ENCODE assay signal across 8 cellular contexts in the genomic region with DNA sequence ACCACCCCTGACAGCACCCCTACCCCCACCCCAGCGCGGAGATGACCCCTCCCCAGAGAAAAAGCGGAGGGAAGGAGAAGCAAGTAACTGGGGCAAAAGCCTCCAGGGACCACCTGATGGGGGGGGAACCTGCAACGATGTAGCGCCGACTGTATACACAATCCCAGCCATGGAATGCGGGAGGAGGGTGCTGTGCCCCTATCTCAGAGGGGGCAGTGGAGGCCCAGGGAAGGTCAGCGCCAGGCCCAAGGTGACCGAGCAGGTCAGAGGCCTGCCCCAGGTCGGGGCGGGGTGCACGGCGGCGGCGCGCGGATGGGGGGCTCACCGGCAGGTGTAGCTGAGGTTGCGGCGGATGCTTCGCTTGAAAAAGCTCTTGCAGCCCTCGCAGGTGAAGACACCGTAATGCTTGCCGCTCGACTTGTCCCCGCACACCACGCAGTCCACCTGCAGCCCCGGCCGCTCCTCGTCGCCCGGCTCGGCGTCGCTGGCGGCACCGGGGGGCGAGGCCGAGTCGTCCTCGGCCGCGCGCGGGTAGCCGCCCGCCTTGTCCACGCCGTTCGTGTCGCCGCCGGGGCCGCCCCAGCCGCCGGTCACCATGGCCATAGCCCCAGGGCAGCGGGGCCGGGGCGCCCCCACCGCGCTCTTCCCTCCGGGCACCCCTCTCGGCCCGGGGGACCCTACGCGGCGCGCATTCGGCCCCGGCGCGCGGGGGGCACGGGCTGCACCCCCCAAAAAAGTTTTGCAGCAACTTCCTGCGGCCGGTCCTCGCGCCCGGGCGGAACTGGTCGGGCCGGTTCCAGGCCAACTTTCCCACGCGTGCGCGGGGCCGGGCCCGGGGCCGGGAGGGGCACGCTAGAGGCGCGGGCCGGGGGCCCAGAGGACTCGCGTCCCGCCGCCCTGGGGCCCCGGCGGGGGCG. TPM values are rescaled to one million over a fixed set of nuclear protein-coding genes. Genes with fewer than 3 reads are reported as not detected.
DNase-seq lines count a peak whose midpoint lies in the region; ATAC-seq, FAIRE-seq and TF ChIP-seq lines count a peak whose summit lies in the region.

No MANE protein-coding gene starts in this region.

- 0 out of 2 replicates have a peak, but pooled peaks cover 9% of the 10 kb centered on the region for H3K36me3 Mint-ChIP-seq in HFFc6 (ENCODE audit: low read depth)
- no peaks in the 10 kb centered on the region for H3K36me3 Mint-ChIP-seq in activated CD4-positive, alpha-beta memory T cell treated with anti-CD3 and anti-CD28 coated beads for 36 hours

- H3K27ac ChIP-seq in right atrium auricular region = peak overlapping the region; percentile 78 to 84
- peak overlapping the region; percentile 81 for H3K27ac ChIP-seq in skeletal muscle tissue (ENCODE audit: low read depth, low read length)

- no peaks in the 10 kb centered on the region for H3K9me3 Mint-ChIP-seq in HFFc6
- no peaks in the 10 kb centered on the region for H3K9me3 Mint-ChIP-seq in activated CD4-positive, alpha-beta memory T cell treated with anti-CD3 and anti-CD28 coated beads for 36 hours

- H3K4me1 Mint-ChIP-seq in HFFc6 (ENCODE audit: low read depth) = peaks cover 52% of the 10 kb centered on the region
- H3K4me1 Mint-ChIP-seq in activated CD4-positive, alpha-beta memory T cell treated with anti-CD3 and anti-CD28 coated beads for 36 hours (ENCODE audit: low read depth) = peaks cover 9% of the 10 kb centered on the region

- CTCF ChIA-PET in BJ (lab: Yijun Ruan, JAX) = interaction anchor here (0.8 to 2.3 kb wide), 3 partner anchors 9 to 39 kb away, joined by 3 to 14 read pairs (median 4); no protein-coding TSS in a partner anchor
- CTCF ChIA-PET in activated CD4-positive, alpha-beta memory T cell treated with anti-CD3 and anti-CD28 coated beads for 36 hours (lab: Charles Lee) = interaction anchor here (1.4 kb wide), 1 partner anchor 16 kb away, joined by 3 read pairs; no protein-coding TSS in a partner anchor

- intact Hi-C loops in activated CD4-positive, alpha-beta memory T cell treated with anti-CD3 and anti-CD28 coated beads for 36 hours (cut with micrococcal nuclease) = no loop called here

- H3K27me3 ChIP-seq in BJ (ENCODE audit: control insufficient read depth, insufficient read depth, low read length) (no peaks in the 10 kb centered on the region), right atrium auricular region (no peaks in the 10 kb centered on the region), skeletal muscle tissue (ENCODE audit: control insufficient read depth in 3 of 3, insufficient read depth in 3 of 3, low read length in 3 of 3) (no peaks in the 10 kb centered on the region)

- H3K27me3 Mint-ChIP-seq in HFFc6 (ENCODE audit: insufficient read depth) = peaks cover 5% of the 10 kb centered on the region
- H3K27me3 Mint-ChIP-seq in activated CD4-positive, alpha-beta memory T cell treated with anti-CD3 and anti-CD28 coated beads for 36 hours = no peaks in the 10 kb centered on the region

- H3K27ac Mint-ChIP-seq in HFFc6 = peak overlapping the region; percentile 84
- no peak overlapping the region for H3K27ac Mint-ChIP-seq in activated CD4-positive, alpha-beta memory T cell treated with anti-CD3 and anti-CD28 coated beads for 36 hours

- H3K4me3 ChIP-seq in BJ (ENCODE audit: low read depth, low read length) = peak overlapping the region; percentile 96
- H3K4me3 ChIP-seq in right atrium auricular region = peak overlapping the region; percentile 67 to 78
- peak overlapping the region; percentile 84 to 96 (median 91) for H3K4me3 ChIP-seq in skeletal muscle tissue (ENCODE audit: low read length in 3 of 3)

- TF ChIP-seq POLR2A in H54 (IDR thresholded peaks at IDR 0.05; ENCODE audit: low read depth, low read length) = no peak

- FAIRE-seq in H54 (lab: Jason Lieb, UNC) = no peak

- H3K9me3 ChIP-seq in right atrium auricular region (no peaks in the 10 kb centered on the region), skeletal muscle tissue (ENCODE audit: control insufficient read depth in 3 of 3, low read length in 3 of 3) (no peaks in the 10 kb centered on the region)

- H3K4me3 Mint-ChIP-seq in HFFc6 = peak overlapping the region; percentile 95
- H3K4me3 Mint-ChIP-seq in activated CD4-positive, alpha-beta memory T cell treated with anti-CD3 and anti-CD28 coated beads for 36 hours = peak overlapping the region; percentile 52

- H3K4me1 ChIP-seq in right atrium auricular region = peaks cover 0 to 41% of the 10 kb centered on the region in 2 donors
- peaks cover 21 to 51% (median 42%) of the 10 kb centered on the region in 3 donors for H3K4me1 ChIP-seq in skeletal muscle tissue (ENCODE audit: control insufficient read depth in 3 of 3, insufficient read depth in 3 of 3, low read length in 3 of 3)

- H3K9ac ChIP-seq in skeletal muscle tissue (ENCODE audit: low read depth in 1 of 3, low read length in 3 of 3) = peak overlapping the region; percentile 85 to 87 (median 86)

- DNase-seq in BJ (ENCODE audit: low read depth) = no peak
- no peak for DNase-seq in HFFc6
- DNase-seq in activated CD4-positive, alpha-beta memory T cell treated with anti-CD3 and anti-CD28 coated beads for 36 hours = no peak
- no peak for DNase-seq in right atrium auricular region (ENCODE audit: low spot score)
- no peak for DNase-seq in NOMO-1 treated with DMSO at 0.1 percent for 48 hours (lab: John Stamatoyannopoulos, UW; ENCODE audit: unreplicated experiment)
- no peak for DNase-seq in H54 (ENCODE audit: insufficient read length, low spot score)

- POLR2A ChIA-PET in BJ (lab: Charles Lee) = no interaction called here
- POLR2A ChIA-PET in activated CD4-positive, alpha-beta memory T cell treated with anti-CD3 and anti-CD28 coated beads for 36 hours (lab: Charles Lee) = no interaction called here

- H3K36me3 ChIP-seq in BJ (ENCODE audit: control insufficient read depth, insufficient read depth, low read length) = peaks cover 6% of the 10 kb centered on the region
- no peaks in the 10 kb centered on the region for H3K36me3 ChIP-seq in right atrium auricular region
- peaks cover 0 to 5% (median 3%) of the 10 kb centered on the region in 3 donors for H3K36me3 ChIP-seq in skeletal muscle tissue (ENCODE audit: control insufficient read depth in 3 of 3, insufficient read depth in 3 of 3, low read length in 3 of 3)

- TF ChIP-seq CTCF in BJ (IDR thresholded peaks at IDR 0.05; ENCODE audit: insufficient read depth, low read depth, low read length) = no peak
- TF ChIP-seq CTCF in HFFc6 (IDR thresholded peaks at IDR 0.05) = no peak
- no peak for TF ChIP-seq CTCF in right atrium auricular region (IDR thresholded peaks at IDR 0.05)

- ATAC-seq in GM21528 (IDR thresholded peaks at IDR 0.05; ENCODE audit: low FRiP score, unreplicated experiment) = no peak

RNA-seq across cellular contexts. Expression of a gene that starts 0.8 kb away (rescaled TPM):
- 26.1 and 28.0 TPM in 2 replicates for polyA plus RNA-seq in BJ (2011; rRNA removed)
- polyA minus RNA-seq in BJ (2011; rRNA and poly(A)+ RNA removed) = 13.8 and 19.4 TPM in 2 replicates
- total RNA-seq in HFFc6 (2021; fragmentation: NEBNext Ultra II Directional; extraction: Animal tissue kit (Norgen Biotek cat#: 25700)) = 10 to 100 TPM; 46.1 to 61.9 (median 49.3) TPM
- total RNA-seq in activated CD4-positive, alpha-beta memory T cell treated with anti-CD3 and anti-CD28 coated beads for 36 hours = 10 to 100 TPM; 10.2 to 10.4 TPM
- total RNA-seq in right atrium auricular region (10 to 100 TPM; 63.6 to 69.7 TPM), skeletal muscle tissue (21.9 TPM)

RNA-seq across cellular contexts. Expression of a gene that starts 18.9 kb away (rescaled TPM):
- polyA plus RNA-seq in BJ (2011; rRNA removed) = 8.1 and 10.0 TPM in 2 replicates
- polyA minus RNA-seq in BJ (2011; rRNA and poly(A)+ RNA removed) = 5.9 and 6.1 TPM in 2 replicates
- 10 to 100 TPM; 13.0 to 20.3 (median 17.4) TPM for total RNA-seq in HFFc6 (2021; fragmentation: NEBNext Ultra II Directional; extraction: Animal tissue kit (Norgen Biotek cat#: 25700))
- total RNA-seq in activated CD4-positive, alpha-beta memory T cell treated with anti-CD3 and anti-CD28 coated beads for 36 hours = 10 to 100 TPM; 17.6 to 17.9 TPM
- total RNA-seq in right atrium auricular region (1 to 10 TPM; 5.9 to 8.2 TPM), skeletal muscle tissue (4.7 TPM)

RNA-seq across cellular contexts. Expression of a gene that starts 19.7 kb away (rescaled TPM):
- not detected in 2 replicates for polyA plus RNA-seq in BJ (2011; rRNA removed)
- polyA minus RNA-seq in BJ (2011; rRNA and poly(A)+ RNA removed) = not detected in 2 replicates
- total RNA-seq in HFFc6 (2021; fragmentation: NEBNext Ultra II Directional; extraction: Animal tissue kit (Norgen Biotek cat#: 25700)) = not detected
- total RNA-seq in activated CD4-positive, alpha-beta memory T cell treated with anti-CD3 and anti-CD28 coated beads for 36 hours = under 1 TPM in 1 of 2 experiments, not detected in 1; 0.24 TPM
- total RNA-seq in right atrium auricular region (1 to 10 TPM; 4.3 to 6.6 TPM), skeletal muscle tissue (2.1 TPM)

RNA-seq across cellular contexts. Expression of a gene that starts 22.4 kb away (rescaled TPM):
- polyA plus RNA-seq in BJ (2011; rRNA removed) = 90.1 and 122 TPM in 2 replicates
- polyA minus RNA-seq in BJ (2011; rRNA and poly(A)+ RNA removed) = 26.2 and 34.5 TPM in 2 replicates
- 100 to 1,000 TPM; 105 to 128 (median 120) TPM for total RNA-seq in HFFc6 (2021; fragmentation: NEBNext Ultra II Directional; extraction: Animal tissue kit (Norgen Biotek cat#: 25700))
- 100 to 1,000 TPM; 110 TPM for total RNA-seq in activated CD4-positive, alpha-beta memory T cell treated with anti-CD3 and anti-CD28 coated beads for 36 hours
- total RNA-seq in right atrium auricular region (10 to 100 TPM; 67.9 to 71.7 TPM), skeletal muscle tissue (64.7 TPM)

RNA-seq across cellular contexts. Expression of a gene that starts 29.7 kb away (rescaled TPM):
- 27.9 and 29.7 TPM in 2 replicates for polyA plus RNA-seq in BJ (2011; rRNA removed)
- polyA minus RNA-seq in BJ (2011; rRNA and poly(A)+ RNA removed) = 10.1 and 13.0 TPM in 2 replicates
- total RNA-seq in HFFc6 (2021; fragmentation: NEBNext Ultra II Directional; extraction: Animal tissue kit (Norgen Biotek cat#: 25700)) = 10 to 100 TPM; 23.5 to 29.3 (median 25.7) TPM
- total RNA-seq in activated CD4-positive, alpha-beta memory T cell treated with anti-CD3 and anti-CD28 coated beads for 36 hours = 10 to 100 TPM; 24.6 to 28.5 TPM
- total RNA-seq in right atrium auricular region = 10 to 100 TPM; 17.5 to 18.4 TPM
- 19.3 TPM for total RNA-seq in skeletal muscle tissue
